In genomic region chr16:57519796-57520360, GRCh38 we compare ENCODE assay signal across 9 cellular contexts. TPM values are rescaled to one million over a fixed set of nuclear protein-coding genes. Genes with fewer than 3 reads are reported as not detected.
DNase-seq lines count a peak whose midpoint lies in the region; ATAC-seq and TF ChIP-seq lines count a peak whose summit lies in the region.
"Had no signal": no experiment of that assay in that cellular context is flagged by ENCODE, and none has a peak within 500 bp of the region (broad histone marks: within the 10 kb centered on the region; RNA-seq: fewer than 3 reads in every experiment).

No MANE protein-coding gene starts in this region.

- H3K9me3 Mint-ChIP-seq in activated T-helper 17 cell treated with anti-CD3 and anti-CD28 coated beads, Interleukin-2, amount 50 U/mL, for 72 hours = no peaks in the 10 kb centered on the region
- H3K9me3 Mint-ChIP-seq: stimulated activated naive CD8-positive, alpha-beta T cell treated with anti-CD3 and anti-CD28 coated beads, Interleukin-15, Interleukin-2, amounts not matched to agents 100 ng/mL and 50 ng/mL, for 24 hours had no signal

- H3K27me3 Mint-ChIP-seq in activated T-helper 17 cell treated with anti-CD3 and anti-CD28 coated beads, Interleukin-2, amount 50 U/mL, for 72 hours = no peaks in the 10 kb centered on the region
- H3K27me3 Mint-ChIP-seq: stimulated activated naive CD8-positive, alpha-beta T cell treated with anti-CD3 and anti-CD28 coated beads, Interleukin-15, Interleukin-2, amounts not matched to agents 100 ng/mL and 50 ng/mL, for 24 hours had no signal

- H3K4me1 ChIP-seq in thoracic aorta (ENCODE audit: control insufficient read depth in 1 of 2, low read depth in 2 of 2) = peaks cover 0 to 2% of the 10 kb centered on the region in 2 donors

- no peak overlapping the region for H3K27ac ChIP-seq in thoracic aorta

- peaks cover 4% of the 10 kb centered on the region for H3K4me1 Mint-ChIP-seq in activated T-helper 17 cell treated with anti-CD3 and anti-CD28 coated beads, Interleukin-2, amount 50 U/mL, for 72 hours

- peaks cover 40% of the 10 kb centered on the region for H3K36me3 ChIP-seq in thoracic aorta

- H3K4me3 Mint-ChIP-seq in activated T-helper 17 cell treated with anti-CD3 and anti-CD28 coated beads, Interleukin-2, amount 50 U/mL, for 72 hours = no peak overlapping the region
- H3K4me3 Mint-ChIP-seq: stimulated activated naive CD8-positive, alpha-beta T cell treated with anti-CD3 and anti-CD28 coated beads, Interleukin-15, Interleukin-2, amounts not matched to agents 100 ng/mL and 50 ng/mL, for 24 hours had no signal

- H3K27me3 ChIP-seq in thoracic aorta (replicated peaks; ENCODE audit: insufficient read depth) = no peaks in the 10 kb centered on the region

- peaks cover 31% of the 10 kb centered on the region for H3K36me3 Mint-ChIP-seq in activated T-helper 17 cell treated with anti-CD3 and anti-CD28 coated beads, Interleukin-2, amount 50 U/mL, for 72 hours (ENCODE audit: low read depth)

- peak overlapping the region; percentile 11 for H3K27ac Mint-ChIP-seq in activated T-helper 17 cell treated with anti-CD3 and anti-CD28 coated beads, Interleukin-2, amount 50 U/mL, for 72 hours
- H3K27ac Mint-ChIP-seq: stimulated activated naive CD8-positive, alpha-beta T cell treated with anti-CD3 and anti-CD28 coated beads, Interleukin-15, Interleukin-2, amounts not matched to agents 100 ng/mL and 50 ng/mL, for 24 hours had no signal

- DNase-seq in NCI-H82 (lab: John Stamatoyannopoulos, UW) = peak; percentile 85
- DNase-seq in NCI-H82 treated with DMSO at 0.1 percent for 48 hours (lab: John Stamatoyannopoulos, UW; ENCODE audit: unreplicated experiment) = no peak
- peak; percentile 61 for DNase-seq in RKO (ENCODE audit: low spot score)
- peak; percentile 66 for DNase-seq in fibroblast of villous mesenchyme (ENCODE audit: low read depth)
- DNase-seq in omental fat pad (ENCODE audit: low spot score) = peak; percentile 65
- no peak for DNase-seq in thoracic aorta (ENCODE audit: low spot score)

- TF ChIP-seq CTCF in fibroblast of villous mesenchyme (IDR thresholded peaks at IDR 0.05; ENCODE audit: insufficient read depth, low read depth, low read length) = peak; percentile 97
- peak in 2 of 3 donors; percentile 41 to 56 for TF ChIP-seq CTCF in omental fat pad (IDR thresholded peaks at IDR 0.05)
- TF ChIP-seq CTCF in thoracic aorta (IDR thresholded peaks at IDR 0.05) = peak; percentile 97

- ATAC-seq in HG02885 (IDR thresholded peaks at IDR 0.05; ENCODE audit: poor library complexity, unreplicated experiment) = peak; percentile 81
- ATAC-seq in activated T-helper 17 cell treated with anti-CD3 and anti-CD28 coated beads, Interleukin-2, amount 50 U/mL, for 72 hours (replicated peaks) = peak; percentile 91
- ATAC-seq in omental fat pad (ENCODE audit: low FRiP score) = peak; percentile 86
- ATAC-seq in thoracic aorta (ENCODE audit: insufficient number of reproducible peaks, low FRiP score, low read depth) = no peak

- H3K9me3 ChIP-seq in thoracic aorta = no peaks in the 10 kb centered on the region

- H3K4me3 ChIP-seq in fibroblast of villous mesenchyme (ENCODE audit: low read depth, low read length) (no peak overlapping the region), thoracic aorta (no peak overlapping the region)

RNA-seq across cellular contexts. Expression of gene CCDC102A, which starts 16.5 kb away (rescaled TPM):
- total RNA-seq in activated T-helper 17 cell treated with anti-CD3 and anti-CD28 coated beads, Interleukin-2, amount 50 U/mL, for 72 hours = 10 to 100 TPM; 16.7 to 21.2 TPM
- total RNA-seq in fibroblast of villous mesenchyme (11.6 and 15.1 TPM in 2 replicates), omental fat pad (1 to 10 TPM; 3.5 to 9.8 (median 7.8) TPM), thoracic aorta (10 to 100 TPM; 26.4 to 43.2 TPM)

RNA-seq across cellular contexts. Expression of gene ADGRG5, which starts 22.6 kb away (rescaled TPM):
- 10 to 100 TPM; 13.7 to 36.9 TPM for total RNA-seq in activated T-helper 17 cell treated with anti-CD3 and anti-CD28 coated beads, Interleukin-2, amount 50 U/mL, for 72 hours
- total RNA-seq in fibroblast of villous mesenchyme (not detected in 2 replicates), omental fat pad (under 1 TPM in 2 of 4 donors, not detected in 2; 0.31 to 0.37 TPM), thoracic aorta (under 1 TPM in 1 of 2 donors, not detected in 1; 0.27 TPM)

RNA-seq across cellular contexts. Expression of gene DOK4, which starts 33.6 kb away (rescaled TPM):
- 10 to 100 TPM in 1 of 2 donors, 1 to 10 TPM in 1; 6.4 to 16.8 TPM for total RNA-seq in activated T-helper 17 cell treated with anti-CD3 and anti-CD28 coated beads, Interleukin-2, amount 50 U/mL, for 72 hours
- total RNA-seq in fibroblast of villous mesenchyme = 34.5 and 40.2 TPM in 2 replicates
- 10 to 100 TPM in 3 of 4 donors, 1 to 10 TPM in 1; 5.9 to 36.3 (median 12.9) TPM for total RNA-seq in omental fat pad
- total RNA-seq in thoracic aorta = 10 to 100 TPM; 43.2 to 70.1 TPM

RNA-seq across cellular contexts. Expression of gene POLR2C, which starts 57.4 kb away (rescaled TPM):
- total RNA-seq in activated T-helper 17 cell treated with anti-CD3 and anti-CD28 coated beads, Interleukin-2, amount 50 U/mL, for 72 hours = 10 to 100 TPM; 71.3 to 86.2 TPM
- 118 and 128 TPM in 2 replicates for total RNA-seq in fibroblast of villous mesenchyme
- total RNA-seq in omental fat pad = 10 to 100 TPM; 82.4 to 89.4 (median 85.4) TPM
- total RNA-seq in thoracic aorta = 100 to 1,000 TPM; 110 to 130 TPM

Comparison
In these comparisons a context has a peak if more than half of its experiments do, and no peak if none do; other contexts are left out.
1. DNase-seq: peak in NCI-H82 (single experiment), RKO (single experiment), fibroblast of villous mesenchyme (single experiment) and omental fat pad (single experiment); none in NCI-H82 treated with DMSO at 0.1 percent for 48 hours (single experiment) and thoracic aorta (single experiment).
2. RNA of gene ADGRG5, which starts 22.6 kb away (total RNA-seq): 13.7 to 36.9 TPM in activated T-helper 17 cell treated with anti-CD3 and anti-CD28 coated beads, Interleukin-2, amount 50 U/mL, for 72 hours; 0.31 to 0.37 TPM in omental fat pad, 0.27 TPM in thoracic aorta and not detected in fibroblast of villous mesenchyme; every median in the first group is over 10 times any median in the second.
3. Peak in every context shown above with its lines, with median percentiles within 50 percentile points of each other: CTCF ChIP-seq.